ENCODE assay signal across 1 cellular context in the genomic region with DNA sequence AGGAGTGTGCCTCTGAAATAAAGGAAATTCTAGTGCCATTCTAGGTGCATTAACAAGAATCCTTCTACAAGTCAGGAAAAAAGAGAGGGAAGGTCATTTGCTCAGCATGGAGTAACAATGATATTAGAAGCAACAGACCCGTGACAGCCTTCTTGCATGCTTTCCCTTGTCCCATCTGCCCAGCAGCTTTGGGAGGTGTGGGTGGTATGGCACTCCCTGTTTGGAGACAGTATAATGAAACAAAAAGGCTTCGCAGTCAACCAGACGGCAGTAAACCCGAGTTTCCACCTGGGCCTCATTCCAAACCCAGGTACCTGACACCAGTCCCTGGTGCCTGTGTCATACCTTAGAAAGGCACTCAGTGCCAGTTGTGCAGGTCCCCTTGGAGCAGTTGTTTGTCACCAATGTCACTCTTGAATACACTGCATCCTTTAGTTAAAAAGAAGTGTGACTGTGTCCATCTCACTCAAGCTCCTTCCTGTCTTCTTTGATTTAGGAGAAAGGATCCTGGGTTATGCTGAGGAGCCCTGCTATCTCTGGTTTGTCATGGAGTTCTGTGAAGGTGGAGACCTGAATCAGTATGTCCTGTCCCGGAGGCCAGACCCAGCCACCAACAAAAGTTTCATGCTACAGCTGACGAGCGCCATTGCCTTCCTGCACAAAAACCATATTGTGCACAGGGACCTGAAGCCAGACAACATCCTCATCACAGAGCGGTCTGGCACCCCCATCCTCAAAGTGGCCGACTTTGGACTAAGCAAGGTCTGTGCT.
A peak's percentile ranks its signal among the peaks of the same experiment; 100 is the strongest.
TF ChIP-seq lines count a peak whose summit lies in the region.

No MANE protein-coding gene starts in this region.

TF ChIP-seq in HepG2, 621 proteins besides CTCF, POLR2A, EP300 and RAD21:
- no peak for TF ChIP-seq HNRNPK (IDR thresholded peaks at IDR 0.05; ENCODE audit: low read depth, low read length, poor library complexity, severe bottlenecking)
- TF ChIP-seq RBM22 (optimal IDR thresholded peaks at IDR 0.05; ENCODE audit: low read length): peak; percentile 72
- TF ChIP-seq, protein P1, sequence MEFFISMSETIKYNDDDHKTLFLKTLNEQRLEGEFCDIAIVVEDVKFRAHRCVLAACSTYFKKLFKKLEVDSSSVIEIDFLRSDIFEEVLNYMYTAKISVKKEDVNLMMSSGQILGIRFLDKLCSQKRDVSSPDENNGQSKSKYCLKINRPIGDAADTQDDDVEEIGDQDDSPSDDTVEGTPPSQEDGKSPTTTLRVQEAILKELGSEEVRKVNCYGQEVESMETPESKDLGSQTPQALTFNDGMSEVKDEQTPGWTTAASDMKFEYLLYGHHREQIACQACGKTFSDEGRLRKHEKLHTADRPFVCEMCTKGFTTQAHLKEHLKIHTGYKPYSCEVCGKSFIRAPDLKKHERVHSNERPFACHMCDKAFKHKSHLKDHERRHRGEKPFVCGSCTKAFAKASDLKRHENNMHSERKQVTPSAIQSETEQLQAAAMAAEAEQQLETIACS (CRISPR knock-in tag; IDR thresholded peaks at IDR 0.05): 0 out of 2 replicates have a peak, but pooled peaks have one; percentile 15
- peak; percentile 23; the same call in 1 of the 2 replicates for TF ChIP-seq ZNF557 (CRISPR knock-in tag; IDR thresholded peaks at IDR 0.05)
- TF ChIP-seq KDM3A (CRISPR knock-in tag; IDR thresholded peaks at IDR 0.05; ENCODE audit: low read depth): no peak
- no peak for TF ChIP-seq ZBTB7B (CRISPR knock-in tag; IDR thresholded peaks at IDR 0.05)
